ENCODE assay signal across 10 cellular contexts in genomic region chr5:67315082-67315801, GRCh38.
DNase-seq lines count a peak whose midpoint lies in the region; ATAC-seq and TF ChIP-seq lines count a peak whose summit lies in the region.
"Had no signal": no experiment of that assay in that cellular context is flagged by ENCODE, and none has a peak within 500 bp of the region (broad histone marks: within the 10 kb centered on the region; RNA-seq: fewer than 3 reads in every experiment).

No MANE protein-coding gene starts in this region.

- H3K4me1 ChIP-seq in right lobe of liver: no peaks in the 10 kb centered on the region
- H3K4me1 ChIP-seq in urinary bladder (ENCODE audit: insufficient read depth): no peaks in the 10 kb centered on the region
- H3K4me1 ChIP-seq in transverse colon: no peaks in the 10 kb centered on the region
- H3K4me1 ChIP-seq: A549 had no signal

- H3K9me3 ChIP-seq in right lobe of liver (no peaks in the 10 kb centered on the region), transverse colon (no peaks in the 10 kb centered on the region)
- H3K9me3 ChIP-seq: A549 had no signal

- H3K4me3 ChIP-seq in coronary artery: peak overlapping the region; percentile 23
- no peak overlapping the region for H3K4me3 ChIP-seq in right lobe of liver
- H3K4me3 ChIP-seq in urinary bladder (ENCODE audit: low read depth, low read length): no peak overlapping the region
- no peak overlapping the region for H3K4me3 ChIP-seq in transverse colon
- H3K4me3 ChIP-seq: A549 had no signal

- TF ChIP-seq POLR2A in right lobe of liver (IDR thresholded peaks at IDR 0.05) (no peak), transverse colon (IDR thresholded peaks at IDR 0.05) (no peak)

- peak; percentile 14 for DNase-seq in NCI-H2171 (lab: John Stamatoyannopoulos, UW)
- no peak for DNase-seq in NCI-H2171 treated with DMSO at 0.1 percent for 48 hours (lab: John Stamatoyannopoulos, UW)
- DNase-seq in coronary artery (ENCODE audit: low spot score): no peak
- DNase-seq in right lobe of liver: no peak
- DNase-seq in transverse colon: no peak
- DNase-seq: activated CD4-positive, CD25-positive, alpha-beta regulatory T cell had no signal

- 72% methylated on average over 5 of the region's 5 CpGs for WGBS in right lobe of liver (ENCODE audit: insufficient coverage, low coverage, low lambda C conversion rate, missing lambda C conversion rate)
- WGBS in urinary bladder: 67% methylated on average over 5 of the region's 5 CpGs
- 70 to 84% methylated on average over 2 to 5 of the region's 5 CpGs for WGBS in transverse colon (ENCODE audit: low coverage in 1 of 2), 2 donors

- TF ChIP-seq CTCF in coronary artery (IDR thresholded peaks at IDR 0.05) (no peak), right lobe of liver (IDR thresholded peaks at IDR 0.05) (no peak), transverse colon (IDR thresholded peaks at IDR 0.05) (no peak)

- peak in 3 of 4 donors; percentile 27 to 34 (median 34) for ATAC-seq in right lobe of liver
- no peak for ATAC-seq in HG02763 (IDR thresholded peaks at IDR 0.05; ENCODE audit: unreplicated experiment)
- ATAC-seq in GM19463 (IDR thresholded peaks at IDR 0.05; ENCODE audit: unreplicated experiment): no peak
- ATAC-seq: A549 had no signal

- no peaks in the 10 kb centered on the region for H3K36me3 ChIP-seq in right lobe of liver
- no peaks in the 10 kb centered on the region for H3K36me3 ChIP-seq in urinary bladder (ENCODE audit: insufficient read depth)
- no peaks in the 10 kb centered on the region for H3K36me3 ChIP-seq in transverse colon

- H3K27me3 ChIP-seq in right lobe of liver (no peaks in the 10 kb centered on the region), transverse colon (no peaks in the 10 kb centered on the region)

- H3K27ac ChIP-seq in coronary artery (peak overlapping the region; percentile 20 to 57), right lobe of liver (no peak overlapping the region), urinary bladder (ENCODE audit: low read depth) (peak overlapping the region; percentile 39), transverse colon (peak overlapping the region in 1 of 4 donors; percentile 29)
- H3K27ac ChIP-seq: A549 had no signal

- intact Hi-C loops in right lobe of liver (cut with DNase I) (no loop called here), transverse colon (cut with DNase I; ENCODE audit: low total_unique reads) (no loop called here)

- no peak for TF ChIP-seq EP300 in transverse colon (IDR thresholded peaks at IDR 0.05; ENCODE audit: low read depth)

- in situ Hi-C loops in transverse colon (cut with MboI; ENCODE audit: low pct_ligation_motif_present in 1 of 4, low pct_unique_long_range_greater_than_20kb in 1 of 4, low sequenced_read_pairs in 3 of 4): no loop called here

Comparison
In these comparisons a context has a peak if more than half of its experiments do, and no peak if none do; other contexts are left out.
1. H3K27ac ChIP-seq: peak in coronary artery (2 of 2) and urinary bladder (single experiment); none in right lobe of liver (0 of 3).
2. ATAC-seq: peak in right lobe of liver (3 of 4); none in HG02763 (single experiment) and GM19463 (single experiment).